In genomic region chr12:6478406-6478805, GRCh38 we compare ENCODE assay signal across 21 cellular contexts. TPM values are rescaled to one million over a fixed set of nuclear protein-coding genes. Genes with fewer than 3 reads are reported as not detected.
"Had no signal": no experiment of that assay in that cellular context is flagged by ENCODE, and none has a peak within 500 bp of the region (broad histone marks: within the 10 kb centered on the region; RNA-seq: fewer than 3 reads in every experiment).

No MANE protein-coding gene starts in this region.

- DNase-seq: activated CD4-positive, alpha-beta T cell treated with anti-CD3 and anti-CD28 coated beads, Interleukin-2, amount 50 U/mL, for 1 hour; activated CD4-positive, CD25-positive, alpha-beta regulatory T cell treated with anti-CD3 and anti-CD28 coated beads, Interleukin-2, amount 50 U/mL, for 72 hours; activated CD8-positive, alpha-beta memory T cell treated with anti-CD3 and anti-CD28 coated beads, Interleukin-2, amount 50 U/mL, for 4 hours; activated effector memory CD4-positive, alpha-beta T cell treated with Interleukin-2 at 50 U/mL for 16 hours; activated naive CD4-positive, alpha-beta T cell treated with anti-CD3 and anti-CD28 coated beads, Interleukin-2, amount 10 ng/mL, durations not matched to agents 7 days and 5 days; activated naive CD8-positive, alpha-beta T cell treated with anti-CD3 and anti-CD28 coated beads, Interleukin-2, amount 50 U/mL, for 24 hours; activated T-cell treated with anti-CD3 and anti-CD28 coated beads, Interleukin-2, amount 50 U/mL, for 4 hours; aorta; left ventricle myocardium superior; natural killer cell; sigmoid colon; spleen; stimulated activated CD4-positive, alpha-beta T cell treated with anti-CD3 and anti-CD28 coated beads, Interleukin-4, amount 100 ng/mL, for 4 hours; stimulated activated naive B cell treated with anti-CD40 and anti-IgM and Interleukin-4, amounts not matched to agents 10 μg/mL and 1 μg/mL and 100 μg/mL, for 72 hours had no signal

- H3K9ac ChIP-seq: parathyroid adenoma had no signal

- H3K36me3 ChIP-seq: neutrophil, sigmoid colon, spleen had no signal

- H3K27ac ChIP-seq: coronary artery, neutrophil, parathyroid adenoma, spleen had no signal

- H3K4me3 ChIP-seq: coronary artery, sigmoid colon, spleen had no signal

- H2AFZ ChIP-seq: parathyroid adenoma had no signal

- H3K4me1 ChIP-seq: parathyroid adenoma had no signal

- H3K9me3 Mint-ChIP-seq: activated naive CD4-positive, alpha-beta T cell treated with anti-CD3 and anti-CD28 coated beads, Interleukin-2, amount 10 ng/mL, durations not matched to agents 7 days and 5 days; activated naive CD8-positive, alpha-beta T cell treated with anti-CD3 and anti-CD28 coated beads, Interleukin-2, amount 50 U/mL, for 24 hours; activated T-cell treated with anti-CD3 and anti-CD28 coated beads, Interleukin-2, amount 50 U/mL, for 4 hours; central memory CD8-positive, alpha-beta T cell; memory B cell; natural killer cell; stimulated activated naive B cell treated with anti-CD40 and anti-IgM and Interleukin-4, amounts not matched to agents 10 μg/mL and 1 μg/mL and 100 μg/mL, for 72 hours had no signal

- H3K27me3 ChIP-seq: neutrophil, sigmoid colon, spleen had no signal

- ATAC-seq: activated naive CD8-positive, alpha-beta T cell treated with anti-CD3 and anti-CD28 coated beads, Interleukin-2, amount 50 U/mL, for 24 hours; activated T-cell treated with anti-CD3 and anti-CD28 coated beads, Interleukin-2, amount 50 U/mL, for 4 hours; natural killer cell; stimulated activated naive B cell treated with anti-CD40 and anti-IgM and Interleukin-4, amounts not matched to agents 10 μg/mL and 1 μg/mL and 100 μg/mL, for 72 hours had no signal

- H3K4me3 Mint-ChIP-seq: activated naive CD4-positive, alpha-beta T cell treated with anti-CD3 and anti-CD28 coated beads, Interleukin-2, amount 10 ng/mL, durations not matched to agents 7 days and 5 days; activated naive CD8-positive, alpha-beta T cell treated with anti-CD3 and anti-CD28 coated beads, Interleukin-2, amount 50 U/mL, for 24 hours; activated T-cell treated with anti-CD3 and anti-CD28 coated beads, Interleukin-2, amount 50 U/mL, for 4 hours; central memory CD8-positive, alpha-beta T cell; memory B cell; natural killer cell; stimulated activated naive B cell treated with anti-CD40 and anti-IgM and Interleukin-4, amounts not matched to agents 10 μg/mL and 1 μg/mL and 100 μg/mL, for 72 hours; T-helper 1 cell treated with Interleukin-12 subunit alpha and Interleukin-12 subunit beta and Interleukin-4 antibody, amounts not matched to agents 30 μg/mL and 1 μg/mL, for 36 hours had no signal

- H3K27ac Mint-ChIP-seq: activated naive CD4-positive, alpha-beta T cell treated with anti-CD3 and anti-CD28 coated beads, Interleukin-2, amount 10 ng/mL, durations not matched to agents 7 days and 5 days; activated naive CD8-positive, alpha-beta T cell treated with anti-CD3 and anti-CD28 coated beads, Interleukin-2, amount 50 U/mL, for 24 hours; memory B cell; natural killer cell; stimulated activated naive B cell treated with anti-CD40 and anti-IgM and Interleukin-4, amounts not matched to agents 10 μg/mL and 1 μg/mL and 100 μg/mL, for 72 hours; T-helper 1 cell treated with Interleukin-12 subunit alpha and Interleukin-12 subunit beta and Interleukin-4 antibody, amounts not matched to agents 30 μg/mL and 1 μg/mL, for 36 hours had no signal

- H3K36me3 Mint-ChIP-seq: activated naive CD4-positive, alpha-beta T cell treated with anti-CD3 and anti-CD28 coated beads, Interleukin-2, amount 10 ng/mL, durations not matched to agents 7 days and 5 days; memory B cell; natural killer cell had no signal

- H3K79me2 ChIP-seq: parathyroid adenoma had no signal

- H3K27me3 Mint-ChIP-seq: activated naive CD8-positive, alpha-beta T cell treated with anti-CD3 and anti-CD28 coated beads, Interleukin-2, amount 50 U/mL, for 24 hours; central memory CD8-positive, alpha-beta T cell; memory B cell had no signal

- H3K4me1 Mint-ChIP-seq: activated naive CD4-positive, alpha-beta T cell treated with anti-CD3 and anti-CD28 coated beads, Interleukin-2, amount 10 ng/mL, durations not matched to agents 7 days and 5 days; activated naive CD8-positive, alpha-beta T cell treated with anti-CD3 and anti-CD28 coated beads, Interleukin-2, amount 50 U/mL, for 24 hours; central memory CD8-positive, alpha-beta T cell; memory B cell; natural killer cell; stimulated activated naive B cell treated with anti-CD40 and anti-IgM and Interleukin-4, amounts not matched to agents 10 μg/mL and 1 μg/mL and 100 μg/mL, for 72 hours had no signal

- H3K9me3 ChIP-seq: neutrophil, sigmoid colon, spleen had no signal

RNA-seq across cellular contexts. Expression of gene CD27, which starts 33.7 kb away (rescaled TPM):
- total RNA-seq: epithelial cell of proximal tubule had no signal
